ENCODE assay signal across 8 cellular contexts in the genomic region with DNA sequence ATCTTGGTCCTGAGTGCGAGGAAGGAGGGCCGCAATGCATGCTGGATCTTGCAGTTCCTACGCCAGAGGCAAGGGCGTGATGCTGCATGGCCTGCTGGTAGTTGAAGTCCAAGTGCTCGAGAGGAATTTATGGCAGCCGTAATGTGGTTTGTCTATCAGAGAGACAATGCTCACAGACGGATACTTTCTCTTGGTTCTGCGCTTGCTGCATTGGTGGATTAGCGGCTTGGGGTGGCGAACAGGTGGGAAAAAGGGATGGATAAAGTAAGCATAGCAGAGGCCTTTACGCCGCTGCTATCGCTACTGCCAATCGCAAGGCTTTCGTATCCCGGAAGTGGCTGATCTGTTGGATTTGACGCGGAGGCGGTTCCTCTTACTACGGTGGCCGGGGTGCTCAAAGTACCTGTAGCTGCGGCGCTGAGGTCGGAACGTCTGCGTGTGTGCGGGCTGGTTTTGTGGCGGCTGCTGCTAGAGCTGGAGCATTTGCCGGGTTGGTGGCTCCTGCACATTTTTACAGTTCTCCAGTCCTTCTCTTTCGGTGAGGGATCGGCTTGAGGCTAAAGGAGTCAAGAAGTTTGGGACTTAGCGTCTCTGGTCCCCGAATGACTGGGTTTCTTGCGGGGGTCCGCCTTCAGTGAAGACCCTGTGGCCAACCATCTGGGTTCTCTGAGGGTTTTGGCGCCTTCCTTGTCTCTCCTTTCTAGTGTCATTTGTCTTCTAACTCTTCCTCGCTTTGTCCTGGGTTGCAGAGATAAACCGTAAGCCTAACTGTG. TPM values are rescaled to one million over a fixed set of nuclear protein-coding genes. Genes with fewer than 3 reads are reported as not detected.
DNase-seq lines count a peak whose midpoint lies in the region; ATAC-seq and TF ChIP-seq lines count a peak whose summit lies in the region.

Gene ATG4C, plus strand, starts transcription at position 397 of the 773 bp plus-strand sequence. CDS start 19,655 bp downstream, outside the sequence.

- H3K79me2 ChIP-seq in Loucy (ENCODE audit: insufficient read depth, low read length) (peaks cover 38% of the 10 kb centered on the region), neural cell (replicated peaks; ENCODE audit: insufficient read depth, low read length) (peaks cover 25% of the 10 kb centered on the region)

- H2AFZ ChIP-seq in Loucy (ENCODE audit: low read length) (peak within 1 kb of the TSS; percentile 96), neural cell (ENCODE audit: low read depth, low read length) (peak within 1 kb of the TSS; percentile 96)

- peak within 1 kb of the TSS; percentile 67 for H3K4me3 ChIP-seq in H7 (ENCODE audit: insufficient read depth, low read depth, low read length)
- peak within 1 kb of the TSS; percentile 92 for H3K4me3 ChIP-seq in Loucy (ENCODE audit: low read length, poor library complexity, severe bottlenecking)
- peak within 1 kb of the TSS; percentile 71 for H3K4me3 ChIP-seq in RWPE2 (ENCODE audit: severe bottlenecking)
- peak within 1 kb of the TSS; percentile 90 for H3K4me3 ChIP-seq in fibroblast of villous mesenchyme (ENCODE audit: low read depth, low read length)
- peak within 1 kb of the TSS; percentile 76 for H3K4me3 ChIP-seq in neural cell (ENCODE audit: low read length)
- peak within 1 kb of the TSS; percentile 69 to 91 (median 78) for H3K4me3 ChIP-seq in stomach

- H3K27ac ChIP-seq in RWPE2 (ENCODE audit: poor library complexity, severe bottlenecking) (peak within 1 kb of the TSS; percentile 46), neural cell (ENCODE audit: low read length) (peak within 1 kb of the TSS; percentile 97), stomach (peak within 1 kb of the TSS; percentile 90 to 97 (median 95))

- H3K4me2 ChIP-seq in Loucy (ENCODE audit: low read depth, low read length, poor library complexity, severe bottlenecking) (peak within 1 kb of the TSS; percentile 87), neural cell (ENCODE audit: low read length) (peak within 1 kb of the TSS; percentile 94)

- H4K20me1 ChIP-seq in Loucy (ENCODE audit: insufficient read depth, low read length, poor library complexity, severe bottlenecking) (peaks cover 8% of the 10 kb centered on the region), neural cell (ENCODE audit: insufficient read depth) (no peaks in the 10 kb centered on the region)

- H3F3A ChIP-seq in Loucy (ENCODE audit: low read depth) (no peaks in the 10 kb centered on the region), neural cell (ENCODE audit: insufficient read depth, low read length, poor library complexity, severe bottlenecking) (no peaks in the 10 kb centered on the region)

- H3K9me2 ChIP-seq in Loucy (replicated peaks; ENCODE audit: low read depth, low read length) (no peaks in the 10 kb centered on the region), neural cell (ENCODE audit: insufficient read depth, low read length) (no peaks in the 10 kb centered on the region)

- peak; percentile 98 for DNase-seq in ELR (ENCODE audit: low read depth)
- DNase-seq in H7 = peak; percentile 87
- peak; percentile 97 for DNase-seq in RWPE2 (ENCODE audit: low spot score)
- DNase-seq in activated T-helper 9 cell treated with anti-CD3 and anti-CD28 coated beads, Interleukin-2, amount 50 U/mL, for 16 hours (ENCODE audit: low read depth) = peak; percentile 83
- DNase-seq in fibroblast of villous mesenchyme (ENCODE audit: low read depth) = peak; percentile 99
- DNase-seq in stomach = peak; percentile 97

- 0 to 1% (median 0%) methylated on average over 38 of the region's 38 CpGs for WGBS in stomach, 5 donors

- TF ChIP-seq EP300 in neural cell (conservative IDR thresholded peaks at IDR 0.05; ENCODE audit: poor library complexity, severe bottlenecking) = peak; percentile 59
- no peak for TF ChIP-seq EP300 in stomach (IDR thresholded peaks at IDR 0.05)

- no peaks in the 10 kb centered on the region for H3K36me3 ChIP-seq in H7 (replicated peaks; ENCODE audit: control insufficient read depth, insufficient read depth, low read length)
- no peaks in the 10 kb centered on the region for H3K36me3 ChIP-seq in Loucy (ENCODE audit: insufficient read depth, low read length)
- no peaks in the 10 kb centered on the region for H3K36me3 ChIP-seq in RWPE2 (ENCODE audit: low read depth)
- H3K36me3 ChIP-seq in neural cell (ENCODE audit: insufficient read depth, low read length) = no peaks in the 10 kb centered on the region
- no peaks in the 10 kb centered on the region for H3K36me3 ChIP-seq in stomach

- H3K9me3 ChIP-seq in Loucy (ENCODE audit: insufficient read depth, low read depth, low read length) (no peaks in the 10 kb centered on the region), RWPE2 (ENCODE audit: severe bottlenecking) (no peaks in the 10 kb centered on the region), neural cell (ENCODE audit: low read length) (no peaks in the 10 kb centered on the region), stomach (no peaks in the 10 kb centered on the region)

- H3K4me1 ChIP-seq in Loucy (ENCODE audit: insufficient read depth, low read length, poor library complexity, severe bottlenecking) (peaks cover 27% of the 10 kb centered on the region), RWPE2 (ENCODE audit: insufficient read depth, poor library complexity, severe bottlenecking) (peaks cover 21% of the 10 kb centered on the region), stomach (peaks cover 8 to 27% (median 12%) of the 10 kb centered on the region in 4 donors)

- no peaks in the 10 kb centered on the region for H3K27me3 ChIP-seq in H7 (ENCODE audit: control insufficient read depth, insufficient read depth, low read length)
- no peaks in the 10 kb centered on the region for H3K27me3 ChIP-seq in Loucy (ENCODE audit: insufficient read depth, low read length, poor library complexity, severe bottlenecking)
- no peaks in the 10 kb centered on the region for H3K27me3 ChIP-seq in RWPE2 (ENCODE audit: insufficient read depth, poor library complexity, severe bottlenecking)
- no peaks in the 10 kb centered on the region for H3K27me3 ChIP-seq in neural cell (ENCODE audit: insufficient read depth, low read depth, low read length)
- H3K27me3 ChIP-seq in stomach = no peaks in the 10 kb centered on the region

- ATAC-seq in RWPE2 (ENCODE audit: low read depth) = peak; percentile 93

- peak in 2 of 4 donors; percentile 5 to 9 for TF ChIP-seq POLR2A in stomach (IDR thresholded peaks at IDR 0.05)

- TF ChIP-seq CTCF in Loucy (conservative IDR thresholded peaks at IDR 0.05; ENCODE audit: low read length) (no peak), RWPE2 (IDR thresholded peaks at IDR 0.05; ENCODE audit: poor library complexity, severe bottlenecking) (no peak), fibroblast of villous mesenchyme (IDR thresholded peaks at IDR 0.05; ENCODE audit: insufficient read depth, low read depth, low read length) (no peak), neural cell (IDR thresholded peaks at IDR 0.05; ENCODE audit: poor library complexity, severe bottlenecking) (no peak), stomach (IDR thresholded peaks at IDR 0.05) (peak in 2 of 7 experiments; percentile 6 to 9)

- H3K9ac ChIP-seq in Loucy (ENCODE audit: low read depth, low read length, poor library complexity, severe bottlenecking) (peak within 1 kb of the TSS; percentile 85), neural cell (ENCODE audit: low read length) (peak within 1 kb of the TSS; percentile 90)

- TF ChIP-seq RAD21 in neural cell (conservative IDR thresholded peaks at IDR 0.05) = no peak

- intact Hi-C loops in stomach (cut with DNase I; ENCODE audit: low total_unique reads) = no loop called here

TF ChIP-seq in neural cell, 6 proteins besides CTCF, POLR2A, EP300 and RAD21:
- TF ChIP-seq SMC3 (conservative IDR thresholded peaks at IDR 0.05; ENCODE audit: poor library complexity) (peak; percentile 51), POLR2AphosphoS5 (IDR thresholded peaks at IDR 0.05) (peak; percentile 78), TAF1 (IDR thresholded peaks at IDR 0.05; ENCODE audit: low read depth) (no peak), MXI1 (conservative IDR thresholded peaks at IDR 0.05; ENCODE audit: poor library complexity, severe bottlenecking) (peak; percentile 89), EZH2 (IDR thresholded peaks at IDR 0.05; ENCODE audit: borderline replicate concordance, insufficient read depth, low read length, poor library complexity, severe bottlenecking) (no peak)
- TF ChIP-seq, protein P1, sequence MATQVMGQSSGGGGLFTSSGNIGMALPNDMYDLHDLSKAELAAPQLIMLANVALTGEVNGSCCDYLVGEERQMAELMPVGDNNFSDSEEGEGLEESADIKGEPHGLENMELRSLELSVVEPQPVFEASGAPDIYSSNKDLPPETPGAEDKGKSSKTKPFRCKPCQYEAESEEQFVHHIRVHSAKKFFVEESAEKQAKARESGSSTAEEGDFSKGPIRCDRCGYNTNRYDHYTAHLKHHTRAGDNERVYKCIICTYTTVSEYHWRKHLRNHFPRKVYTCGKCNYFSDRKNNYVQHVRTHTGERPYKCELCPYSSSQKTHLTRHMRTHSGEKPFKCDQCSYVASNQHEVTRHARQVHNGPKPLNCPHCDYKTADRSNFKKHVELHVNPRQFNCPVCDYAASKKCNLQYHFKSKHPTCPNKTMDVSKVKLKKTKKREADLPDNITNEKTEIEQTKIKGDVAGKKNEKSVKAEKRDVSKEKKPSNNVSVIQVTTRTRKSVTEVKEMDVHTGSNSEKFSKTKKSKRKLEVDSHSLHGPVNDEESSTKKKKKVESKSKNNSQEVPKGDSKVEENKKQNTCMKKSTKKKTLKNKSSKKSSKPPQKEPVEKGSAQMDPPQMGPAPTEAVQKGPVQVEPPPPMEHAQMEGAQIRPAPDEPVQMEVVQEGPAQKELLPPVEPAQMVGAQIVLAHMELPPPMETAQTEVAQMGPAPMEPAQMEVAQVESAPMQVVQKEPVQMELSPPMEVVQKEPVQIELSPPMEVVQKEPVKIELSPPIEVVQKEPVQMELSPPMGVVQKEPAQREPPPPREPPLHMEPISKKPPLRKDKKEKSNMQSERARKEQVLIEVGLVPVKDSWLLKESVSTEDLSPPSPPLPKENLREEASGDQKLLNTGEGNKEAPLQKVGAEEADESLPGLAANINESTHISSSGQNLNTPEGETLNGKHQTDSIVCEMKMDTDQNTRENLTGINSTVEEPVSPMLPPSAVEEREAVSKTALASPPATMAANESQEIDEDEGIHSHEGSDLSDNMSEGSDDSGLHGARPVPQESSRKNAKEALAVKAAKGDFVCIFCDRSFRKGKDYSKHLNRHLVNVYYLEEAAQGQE (IDR thresholded peaks at IDR 0.05; ENCODE audit: borderline replicate concordance) = peak; percentile 51

RNA-seq across cellular contexts. Expression of gene ATG4C, which starts in this region (rescaled TPM):
- 19.0 and 29.8 TPM in 2 replicates for total RNA-seq in H7 (2014; rRNA removed; shearing (Covaris generic))
- total RNA-seq in fibroblast of villous mesenchyme (4.5 and 9.5 TPM in 2 replicates), stomach (10 to 100 TPM in 2 of 5 donors, 1 to 10 TPM in 3; 2.3 to 42.4 (median 8.4) TPM)
- polyA plus RNA-seq in neural cell (11.0 and 11.7 TPM in 2 replicates), stomach (1 to 10 TPM; 4.1 to 7.7 (median 4.7) TPM)
- polyA minus RNA-seq in neural cell = 12.4 and 15.4 TPM in 2 replicates

Comparison
In these comparisons a context has a peak if more than half of its experiments do, and no peak if none do; other contexts are left out.
1. Peak in every context shown above with its lines: DNase-seq, ATAC-seq, H3K4me3 ChIP-seq and H3K27ac ChIP-seq.
2. H3K27ac ChIP-seq: peak in every context shown above with its lines; median percentile 97 in neural cell; 95 in stomach; 46 in RWPE2.